ENCODE assay signal across 1 cellular context in genomic region chr2:187834787-187835186, GRCh38.
TF ChIP-seq lines count a peak whose summit lies in the region.

No MANE protein-coding gene starts in this region.

TF ChIP-seq in HepG2, 621 proteins besides CTCF, POLR2A, EP300 and RAD21 (continued from another document):
- TF ChIP-seq, protein P1, sequence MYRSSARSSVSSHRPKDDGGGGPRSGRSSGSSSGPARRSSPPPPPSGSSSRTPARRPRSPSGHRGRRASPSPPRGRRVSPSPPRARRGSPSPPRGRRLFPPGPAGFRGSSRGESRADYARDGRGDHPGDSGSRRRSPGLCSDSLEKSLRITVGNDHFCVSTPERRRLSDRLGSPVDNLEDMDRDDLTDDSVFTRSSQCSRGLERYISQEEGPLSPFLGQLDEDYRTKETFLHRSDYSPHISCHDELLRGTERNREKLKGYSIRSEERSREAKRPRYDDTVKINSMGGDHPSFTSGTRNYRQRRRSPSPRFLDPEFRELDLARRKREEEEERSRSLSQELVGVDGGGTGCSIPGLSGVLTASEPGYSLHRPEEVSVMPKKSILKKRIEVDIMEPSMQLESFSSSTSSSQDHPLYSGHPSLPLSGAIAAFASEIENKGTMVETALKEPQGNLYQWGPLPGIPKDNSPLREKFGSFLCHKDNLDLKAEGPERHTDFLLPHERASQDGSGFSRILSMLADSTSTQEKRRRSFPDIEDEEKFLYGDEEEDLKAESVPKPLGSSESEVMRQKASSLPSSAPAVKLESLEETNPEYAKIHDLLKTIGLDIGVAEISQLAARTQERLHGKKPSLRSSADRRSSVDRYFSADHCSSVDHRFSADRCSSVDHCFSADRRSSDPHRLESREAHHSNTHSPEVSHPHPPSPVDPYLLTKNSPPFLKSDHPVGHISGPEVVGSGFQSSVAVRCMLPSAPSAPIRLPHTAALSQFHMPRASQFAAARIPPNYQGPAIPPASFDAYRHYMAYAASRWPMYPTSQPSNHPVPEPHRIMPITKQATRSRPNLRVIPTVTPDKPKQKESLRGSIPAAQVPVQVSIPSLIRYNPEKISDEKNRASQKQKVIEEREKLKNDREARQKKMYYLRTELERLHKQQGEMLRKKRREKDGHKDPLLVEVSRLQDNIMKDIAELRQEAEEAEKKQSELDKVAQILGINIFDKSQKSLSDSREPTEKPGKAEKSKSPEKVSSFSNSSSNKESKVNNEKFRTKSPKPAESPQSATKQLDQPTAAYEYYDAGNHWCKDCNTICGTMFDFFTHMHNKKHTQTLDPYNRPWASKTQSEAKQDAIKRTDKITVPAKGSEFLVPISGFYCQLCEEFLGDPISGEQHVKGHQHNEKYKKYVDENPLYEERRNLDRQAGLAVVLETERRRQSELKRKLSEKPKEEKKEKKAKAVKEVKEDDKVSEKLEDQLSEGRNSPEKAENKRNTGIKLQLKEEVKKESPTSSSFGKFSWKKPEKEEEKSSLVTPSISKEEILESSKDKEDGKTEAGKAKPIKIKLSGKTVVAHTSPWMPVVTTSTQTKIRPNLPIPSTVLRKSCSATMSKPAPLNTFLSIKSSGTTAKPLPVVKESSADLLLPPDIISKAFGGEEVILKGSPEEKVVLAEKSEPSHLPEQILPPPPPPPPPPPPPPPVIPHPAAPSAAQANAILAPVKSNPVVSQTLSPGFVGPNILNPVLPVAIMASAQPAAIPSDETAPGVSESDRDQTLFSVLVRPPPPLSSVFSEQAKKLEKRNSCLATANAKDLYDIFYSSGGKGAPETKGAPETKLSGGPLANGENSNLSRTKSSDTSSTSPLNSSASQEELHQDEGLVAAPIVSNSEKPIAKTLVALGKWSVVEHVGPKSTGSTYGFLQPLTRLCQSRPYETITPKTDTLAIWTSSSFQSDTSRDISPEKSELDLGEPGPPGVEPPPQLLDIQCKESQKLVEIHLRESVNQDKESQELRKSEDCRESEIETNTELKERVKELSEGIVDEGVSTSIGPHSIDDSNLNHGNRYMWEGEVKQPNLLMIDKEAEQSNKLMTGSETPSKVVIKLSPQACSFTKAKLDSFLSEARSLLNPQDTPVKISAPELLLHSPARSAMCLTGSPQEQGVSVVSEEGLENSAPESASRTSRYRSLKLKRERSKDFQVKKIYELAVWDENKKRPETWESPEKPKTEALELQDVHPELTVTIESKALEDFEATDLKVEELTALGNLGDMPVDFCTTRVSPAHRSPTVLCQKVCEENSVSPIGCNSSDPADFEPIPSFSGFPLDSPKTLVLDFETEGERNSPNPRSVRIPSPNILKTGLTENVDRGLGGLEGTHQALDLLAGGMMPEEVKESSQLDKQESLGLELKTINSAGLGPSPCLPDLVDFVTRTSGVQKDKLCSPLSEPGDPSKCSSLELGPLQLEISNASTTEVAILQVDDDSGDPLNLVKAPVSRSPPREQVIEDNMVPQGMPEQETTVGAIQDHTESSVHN (CRISPR knock-in tag; IDR thresholded peaks at IDR 0.05): no peak
- TF ChIP-seq CBX2 (IDR thresholded peaks at IDR 0.05; ENCODE audit: low read depth, low read length): no peak
- no peak for TF ChIP-seq CBX2 (CRISPR knock-in tag; IDR thresholded peaks at IDR 0.05; ENCODE audit: low read depth)
